8 cellular contexts compared by ENCODE assay signal in the genomic region with DNA sequence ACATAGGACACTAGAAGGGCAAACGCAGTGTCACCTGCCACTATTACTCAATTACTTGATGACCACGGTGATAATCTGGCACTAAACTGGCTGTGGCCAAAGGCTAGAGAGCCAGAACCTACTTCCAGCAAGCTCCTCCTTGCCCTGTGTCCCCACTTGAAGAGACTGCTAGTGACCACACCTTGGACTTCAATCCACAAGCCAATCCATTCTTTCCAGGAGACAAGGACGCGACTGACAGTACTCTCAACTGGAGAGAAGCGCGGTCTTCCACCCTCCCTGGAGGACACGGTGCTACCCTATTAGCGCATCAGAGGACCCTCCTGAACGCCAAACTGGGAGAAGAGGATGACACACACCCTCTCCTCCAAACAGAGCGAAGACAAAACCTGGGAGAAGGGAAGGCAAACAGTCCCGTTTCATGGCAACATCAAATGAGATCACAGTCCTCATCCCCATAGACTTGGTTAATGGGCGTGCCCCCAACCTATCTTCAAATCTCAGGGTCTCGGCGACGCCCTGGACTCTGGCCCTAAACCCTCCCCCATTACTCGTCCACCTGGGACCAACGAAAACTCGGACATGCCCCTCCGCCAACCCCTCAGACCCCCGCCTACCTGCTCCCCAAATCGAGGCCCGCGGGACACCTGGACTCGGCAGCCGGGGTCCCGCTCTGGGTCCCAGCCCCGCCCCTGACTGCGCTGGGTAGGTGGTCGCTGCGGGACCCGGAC. TPM values are rescaled to one million over a fixed set of nuclear protein-coding genes. Genes with fewer than 3 reads are reported as not detected.
DNase-seq lines count a peak whose midpoint lies in the region; ATAC-seq and TF ChIP-seq lines count a peak whose summit lies in the region.

No MANE protein-coding gene starts in this region.

- peak overlapping the region; percentile 85 to 100 (median 94) for H3K4me3 ChIP-seq in heart right ventricle
- peak overlapping the region; percentile 90 to 94 for H3K4me3 ChIP-seq in prostate gland

- intact Hi-C loops in heart right ventricle (cut with DNase I): loop anchor here in 8 of 10 donors (2.0 to 10.0 kb wide), 8 partner anchors 46 to 234 kb away; a partner anchor contains a TSS
- intact Hi-C loops in prostate gland (cut with DNase I): loop anchor here (5.0 kb wide), 1 partner anchor 94 kb away; no protein-coding TSS in a partner anchor

- H3K36me3 ChIP-seq in heart right ventricle (peaks cover 0 to 18% (median 4%) of the 10 kb centered on the region in 9 donors), prostate gland (no peaks in the 10 kb centered on the region)

- H3K36me3 Mint-ChIP-seq in activated T-helper 17 cell treated with anti-CD3 and anti-CD28 coated beads, Interleukin-2, amount 50 U/mL, for 72 hours (ENCODE audit: low read depth): peaks cover 23% of the 10 kb centered on the region

- H3K27me3 Mint-ChIP-seq in activated T-helper 17 cell treated with anti-CD3 and anti-CD28 coated beads, Interleukin-2, amount 50 U/mL, for 72 hours: no peaks in the 10 kb centered on the region

- no peak for TF ChIP-seq CTCF in heart right ventricle (IDR thresholded peaks at IDR 0.05)
- no peak for TF ChIP-seq CTCF in prostate gland (IDR thresholded peaks at IDR 0.05)

- peak overlapping the region; percentile 95 for H3K4me3 Mint-ChIP-seq in activated T-helper 17 cell treated with anti-CD3 and anti-CD28 coated beads, Interleukin-2, amount 50 U/mL, for 72 hours

- ATAC-seq in GM19043 (IDR thresholded peaks at IDR 0.05; ENCODE audit: low read depth, unreplicated experiment) (peak; percentile 23), heart right ventricle (peak; percentile 0 to 25 (median 18)), HG02763 (IDR thresholded peaks at IDR 0.05; ENCODE audit: unreplicated experiment) (no peak)
- peak; percentile 13 for ATAC-seq in activated T-helper 17 cell treated with anti-CD3 and anti-CD28 coated beads, Interleukin-2, amount 50 U/mL, for 72 hours (replicated peaks)

- TF ChIP-seq POLR2A in prostate gland (IDR thresholded peaks at IDR 0.05): no peak

- H3K9me3 Mint-ChIP-seq in activated T-helper 17 cell treated with anti-CD3 and anti-CD28 coated beads, Interleukin-2, amount 50 U/mL, for 72 hours: no peaks in the 10 kb centered on the region

- WGBS in heart right ventricle, 2 donors: 0 to 1% methylated on average over 31 of the region's 31 CpGs
- under 1% methylated on average over 31 of the region's 31 CpGs for WGBS in prostate gland

- peaks cover 17% of the 10 kb centered on the region for H3K4me1 Mint-ChIP-seq in activated T-helper 17 cell treated with anti-CD3 and anti-CD28 coated beads, Interleukin-2, amount 50 U/mL, for 72 hours

- in situ Hi-C loops in KBM-7 (cut with MboI; ENCODE audit: low pct_unique_long_range_greater_than_20kb, low sequenced_read_pairs): no loop called here

- H3K4me1 ChIP-seq in heart right ventricle: peaks cover 2 to 53% (median 37%) of the 10 kb centered on the region in 9 donors
- H3K4me1 ChIP-seq in prostate gland (replicated peaks): peaks cover 3% of the 10 kb centered on the region

- peak; percentile 35 for DNase-seq in Ammon's horn (ENCODE audit: low spot score)
- peak; percentile 23 for DNase-seq in KBM-7
- no peak for DNase-seq in heart right ventricle
- DNase-seq in prostate gland (ENCODE audit: low spot score): no peak
- no peak for DNase-seq in KG1 (lab: John Stamatoyannopoulos, UW)

- H3K9me3 ChIP-seq in heart right ventricle (no peaks in the 10 kb centered on the region), prostate gland (no peaks in the 10 kb centered on the region)

- H3K27ac Mint-ChIP-seq in activated T-helper 17 cell treated with anti-CD3 and anti-CD28 coated beads, Interleukin-2, amount 50 U/mL, for 72 hours: peak overlapping the region; percentile 100

- H3K27me3 ChIP-seq in heart right ventricle (no peaks in the 10 kb centered on the region), prostate gland (replicated peaks; ENCODE audit: insufficient read depth) (no peaks in the 10 kb centered on the region)

- peak overlapping the region; percentile 88 to 99 (median 98) for H3K27ac ChIP-seq in heart right ventricle
- peak overlapping the region; percentile 94 to 97 for H3K27ac ChIP-seq in prostate gland

RNA-seq across cellular contexts. Expression of a gene that starts 0.5 kb away (rescaled TPM):
- 10 to 100 TPM; 30.9 to 50.6 TPM for total RNA-seq in activated T-helper 17 cell treated with anti-CD3 and anti-CD28 coated beads, Interleukin-2, amount 50 U/mL, for 72 hours
- total RNA-seq in heart right ventricle: 10 to 100 TPM; 26.4 to 45.7 (median 35.8) TPM
- polyA plus RNA-seq in heart right ventricle: 10 to 100 TPM; 16.0 to 78.2 TPM
- total RNA-seq in prostate gland: 100 to 1,000 TPM in 1 of 2 donors, 10 to 100 TPM in 1; 43.8 to 125 TPM

RNA-seq across cellular contexts. Expression of a gene that starts 30.3 kb away (rescaled TPM):
- 10 to 100 TPM; 20.6 to 24.5 TPM for total RNA-seq in activated T-helper 17 cell treated with anti-CD3 and anti-CD28 coated beads, Interleukin-2, amount 50 U/mL, for 72 hours
- total RNA-seq in heart right ventricle: 10 to 100 TPM in 2 of 10 donors, 1 to 10 TPM in 8; 6.0 to 16.3 (median 8.2) TPM
- polyA plus RNA-seq in heart right ventricle: 1 to 10 TPM; 3.7 to 6.9 TPM
- total RNA-seq in prostate gland: 10 to 100 TPM in 1 of 2 donors, 1 to 10 TPM in 1; 9.5 to 26.4 TPM

RNA-seq across cellular contexts. Expression of a gene that starts 44.6 kb away (rescaled TPM):
- total RNA-seq in activated T-helper 17 cell treated with anti-CD3 and anti-CD28 coated beads, Interleukin-2, amount 50 U/mL, for 72 hours: 100 to 1,000 TPM in 1 of 2 donors, 10 to 100 TPM in 1; 63.0 to 116 TPM
- total RNA-seq in heart right ventricle (10 to 100 TPM; 63.8 to 84.4 (median 71.1) TPM), prostate gland (10 to 100 TPM; 52.6 to 79.6 TPM)
- 10 to 100 TPM; 23.4 to 84.6 TPM for polyA plus RNA-seq in heart right ventricle

Comparison
In these comparisons a context has a peak if more than half of its experiments do, and no peak if none do; other contexts are left out.
1. DNase-seq: peak in Ammon's horn (single experiment) and KBM-7 (single experiment); none in heart right ventricle (0 of 2), prostate gland (single experiment) and KG1 (single experiment).